Comparison of ENCODE assay signal across 21 cellular contexts in genomic region chr16:81555660-81556059, GRCh38.
"Had no signal": no experiment of that assay in that cellular context is flagged by ENCODE, and none has a peak within 500 bp of the region (broad histone marks: within the 10 kb centered on the region; RNA-seq: fewer than 3 reads in every experiment).

No MANE protein-coding gene starts in this region.

- H3K27ac ChIP-seq: epithelial cell of prostate, hepatocyte, spleen, uterus had no signal

- H3K4me3 Mint-ChIP-seq: activated B cell treated with CpG ODN at 0.5 μM for 24 hours; activated CD8-positive, alpha-beta memory T cell treated with anti-CD3 and anti-CD28 coated beads, Interleukin-2, amount 10 ng/mL, durations not matched to agents 7 days and 5 days; activated CD8-positive, alpha-beta T cell treated with anti-CD3 and anti-CD28 coated beads, Interleukin-2, amount 10 ng/mL, durations not matched to agents 7 days and 5 days; activated T-cell treated with anti-CD3 and anti-CD28 coated beads, Interleukin-2, amount 50 U/mL, for 72 hours; naive thymus-derived CD8-positive, alpha-beta T cell; T-helper 2 cell treated with Interferon-gamma antibody and Interleukin-4, amounts not matched to agents 5 μg/mL and 100 μg/mL, for 36 hours; type B pancreatic cell had no signal

- H3K4me2 ChIP-seq: hepatocyte had no signal

- H2AFZ ChIP-seq: hepatocyte had no signal

- ATAC-seq: activated CD8-positive, alpha-beta memory T cell treated with anti-CD3 and anti-CD28 coated beads, Interleukin-2, amount 10 ng/mL, durations not matched to agents 7 days and 5 days; activated CD8-positive, alpha-beta T cell treated with anti-CD3 and anti-CD28 coated beads, Interleukin-2, amount 10 ng/mL, durations not matched to agents 7 days and 5 days; activated naive CD4-positive, alpha-beta T cell treated with anti-CD3 and anti-CD28 coated beads, Interleukin-2, amount 50 U/mL, for 72 hours; activated T-cell treated with anti-CD3 and anti-CD28 coated beads, Interleukin-2, amount 50 U/mL, for 72 hours; naive thymus-derived CD8-positive, alpha-beta T cell; right cardiac atrium had no signal

- DNase-seq: activated B cell treated with CpG ODN at 0.5 μM for 24 hours; activated CD8-positive, alpha-beta memory T cell treated with anti-CD3 and anti-CD28 coated beads, Interleukin-2, amount 10 ng/mL, durations not matched to agents 7 days and 5 days; activated CD8-positive, alpha-beta T cell treated with anti-CD3 and anti-CD28 coated beads, Interleukin-2, amount 10 ng/mL, durations not matched to agents 7 days and 5 days; activated naive CD4-positive, alpha-beta T cell; activated T-cell treated with anti-CD3 and anti-CD28 coated beads for 4 hours; activated T-cell treated with anti-CD3 and anti-CD28 coated beads, Interleukin-2, amount 50 U/mL, for 72 hours; anterior cingulate cortex; effector CD4-positive, alpha-beta T cell; glutamatergic neuron; right cardiac atrium; spleen; stimulated activated naive CD4-positive, alpha-beta T cell treated with Interleukin-2 at 50 U/mL for 16 hours; substantia nigra; T-helper 1 cell; uterus had no signal

- H3K4me3 ChIP-seq: hepatocyte, spleen, uterus had no signal

- H3K36me3 ChIP-seq: uterus had no signal

- H3K27me3 ChIP-seq: hepatocyte, spleen, uterus had no signal

- H3K27ac Mint-ChIP-seq: activated B cell treated with CpG ODN at 0.5 μM for 24 hours; activated CD8-positive, alpha-beta memory T cell treated with anti-CD3 and anti-CD28 coated beads, Interleukin-2, amount 10 ng/mL, durations not matched to agents 7 days and 5 days; activated CD8-positive, alpha-beta T cell treated with anti-CD3 and anti-CD28 coated beads, Interleukin-2, amount 10 ng/mL, durations not matched to agents 7 days and 5 days; activated naive CD4-positive, alpha-beta T cell treated with anti-CD3 and anti-CD28 coated beads, Interleukin-2, amount 50 U/mL, for 72 hours; activated T-cell treated with anti-CD3 and anti-CD28 coated beads, Interleukin-2, amount 50 U/mL, for 72 hours; T-helper 2 cell treated with Interferon-gamma antibody and Interleukin-4, amounts not matched to agents 5 μg/mL and 100 μg/mL, for 36 hours; type B pancreatic cell had no signal

- H3K36me3 Mint-ChIP-seq: activated CD8-positive, alpha-beta memory T cell treated with anti-CD3 and anti-CD28 coated beads, Interleukin-2, amount 10 ng/mL, durations not matched to agents 7 days and 5 days; activated naive CD4-positive, alpha-beta T cell treated with anti-CD3 and anti-CD28 coated beads, Interleukin-2, amount 50 U/mL, for 72 hours; type B pancreatic cell had no signal

- H3K4me1 ChIP-seq: uterus had no signal

- H3K9me3 Mint-ChIP-seq: activated B cell treated with CpG ODN at 0.5 μM for 24 hours; activated naive CD4-positive, alpha-beta T cell treated with anti-CD3 and anti-CD28 coated beads, Interleukin-2, amount 50 U/mL, for 72 hours; activated T-cell treated with anti-CD3 and anti-CD28 coated beads, Interleukin-2, amount 50 U/mL, for 72 hours; naive thymus-derived CD8-positive, alpha-beta T cell; T-helper 2 cell treated with Interferon-gamma antibody and Interleukin-4, amounts not matched to agents 5 μg/mL and 100 μg/mL, for 36 hours; type B pancreatic cell had no signal

- H3K9me3 ChIP-seq: spleen, uterus had no signal

- H3K27me3 Mint-ChIP-seq: activated B cell treated with CpG ODN at 0.5 μM for 24 hours; activated CD8-positive, alpha-beta memory T cell treated with anti-CD3 and anti-CD28 coated beads, Interleukin-2, amount 10 ng/mL, durations not matched to agents 7 days and 5 days; naive thymus-derived CD8-positive, alpha-beta T cell; type B pancreatic cell had no signal
